In genomic region chr2:53720944-53721343, GRCh38 we compare ENCODE assay signal across 2 cellular contexts. TPM values are rescaled to one million over a fixed set of nuclear protein-coding genes. Genes with fewer than 3 reads are reported as not detected.
DNase-seq lines count a peak whose midpoint lies in the region; ATAC-seq, FAIRE-seq and TF ChIP-seq lines count a peak whose summit lies in the region.
"Not testable (repeated sequence)": the region's sequence is repeated elsewhere in the genome, so short reads cannot be mapped to it uniquely, and the experiment has no call there.

No MANE protein-coding gene starts in this region.

- not testable (repeated sequence) for H3K27ac ChIP-seq in A549; HEK293 (ENCODE audit: extremely low read depth, low read depth, low read length)

- not testable (repeated sequence) for H3K4me1 ChIP-seq in A549; HEK293 (ENCODE audit: control insufficient read depth, insufficient read depth, low read length)

- TF ChIP-seq POLR2A in A549 (IDR thresholded peaks at IDR 0.05; ENCODE audit: low read length), result not testable (repeated sequence)

- not testable (repeated sequence) for H3K4me2 ChIP-seq in A549

- DNase-seq in A549 (ENCODE audit: low read depth in 1 of 2, low spot score in 1 of 2), result not testable (repeated sequence)

- H3K9me3 ChIP-seq in A549; HEK293 (ENCODE audit: control insufficient read depth, insufficient read depth, low read depth, low read length): not testable (repeated sequence)

- not testable (repeated sequence) for H3K36me3 ChIP-seq in HEK293 (ENCODE audit: control insufficient read depth in 2 of 2, insufficient read depth in 1 of 2, low read length in 2 of 2)

- not testable (repeated sequence) for ATAC-seq in A549

- not testable (repeated sequence) for TF ChIP-seq RAD21 in A549 (conservative IDR thresholded peaks at IDR 0.05 in 1 of 2, IDR thresholded peaks at IDR 0.05 in 1 of 2)

- WGBS in A549 (ENCODE audit: missing lambda C conversion rate), result 96% methylated on average over 3 of the region's 3 CpGs

- CTCF ChIA-PET in A549 (lab: Yijun Ruan, JAX) (interaction anchor here (1.2 kb wide), 1 partner anchor 29 kb away, joined by 3 read pairs; no protein-coding TSS in a partner anchor), HEK293 (lab: Yijun Ruan, JAX) (interaction anchor here (0.5 kb wide), 1 partner anchor 56 kb away, joined by 3 read pairs; no protein-coding TSS in a partner anchor)

- TF ChIP-seq EP300 in A549 (IDR thresholded peaks at IDR 0.05), result not testable (repeated sequence)

- not testable (repeated sequence) for TF ChIP-seq CTCF in A549 (IDR thresholded peaks at IDR 0.05); HEK293 (tag by site-specific recombination; IDR thresholded peaks at IDR 0.05)

- H3K4me3 ChIP-seq in A549; HEK293 (ENCODE audit: low read depth, low read length): not testable (repeated sequence)

- FAIRE-seq in A549 (lab: Jason Lieb, UNC), result not testable (repeated sequence)

- POLR2A ChIA-PET in A549 (lab: Yijun Ruan, JAX); HEK293 (lab: Yijun Ruan, JAX): not testable (repeated sequence)

TF ChIP-seq in A549, 52 proteins besides CTCF, POLR2A, EP300 and RAD21:
- TF ChIP-seq ZC3H11A (IDR thresholded peaks at IDR 0.05), result peak; percentile 90

TF ChIP-seq in HEK293, 187 proteins besides CTCF, POLR2A, EP300 and RAD21 (continues in another document):
- TF ChIP-seq ZNF433 (tag by site-specific recombination; IDR thresholded peaks at IDR 0.05; ENCODE audit: low read depth) (0 out of 2 replicates have a peak, but pooled peaks have one; percentile 31), ZNF426 (tag by site-specific recombination; IDR thresholded peaks at IDR 0.05) (peak; percentile 71), ZBTB8A (tag by site-specific recombination; IDR thresholded peaks at IDR 0.05) (peak; percentile 57), ZNF140 (tag by site-specific recombination; IDR thresholded peaks at IDR 0.05) (peak; percentile 52; the same call in 1 of the 2 replicates), ZBTB21 (tag by site-specific recombination; IDR thresholded peaks at IDR 0.05) (0 out of 2 replicates have a peak, but pooled peaks have one; percentile 17), ZNF555 (tag by site-specific recombination; conservative IDR thresholded peaks at IDR 0.05) (peak; percentile 56), ZNF394 (tag by site-specific recombination; IDR thresholded peaks at IDR 0.05; ENCODE audit: borderline replicate concordance) (peak; percentile 77; the same call in 1 of the 2 replicates), ZNF654 (tag by site-specific recombination; IDR thresholded peaks at IDR 0.05; ENCODE audit: low read depth) (0 out of 2 replicates have a peak, but pooled peaks have one; percentile 15), ZNF791 (tag by site-specific recombination; IDR thresholded peaks at IDR 0.05) (peak; percentile 41; the same call in 1 of the 2 replicates), ZNF623 (tag by site-specific recombination; IDR thresholded peaks at IDR 0.05) (peak; percentile 50; the same call in 1 of the 2 replicates), ZNF560 (tag by site-specific recombination; IDR thresholded peaks at IDR 0.05; ENCODE audit: borderline replicate concordance) (peak; percentile 59; the same call in 1 of the 2 replicates), ZNF510 (tag by site-specific recombination; IDR thresholded peaks at IDR 0.05; ENCODE audit: insufficient replicate concordance) (peak; percentile 38), ZNF404 (tag by site-specific recombination; IDR thresholded peaks at IDR 0.05) (peak; percentile 48; the same call in 1 of the 2 replicates), ZNF266 (tag by site-specific recombination; IDR thresholded peaks at IDR 0.05; ENCODE audit: low read depth) (peak; percentile 56; the same call in 1 of the 2 replicates)
- TF ChIP-seq, protein P1, sequence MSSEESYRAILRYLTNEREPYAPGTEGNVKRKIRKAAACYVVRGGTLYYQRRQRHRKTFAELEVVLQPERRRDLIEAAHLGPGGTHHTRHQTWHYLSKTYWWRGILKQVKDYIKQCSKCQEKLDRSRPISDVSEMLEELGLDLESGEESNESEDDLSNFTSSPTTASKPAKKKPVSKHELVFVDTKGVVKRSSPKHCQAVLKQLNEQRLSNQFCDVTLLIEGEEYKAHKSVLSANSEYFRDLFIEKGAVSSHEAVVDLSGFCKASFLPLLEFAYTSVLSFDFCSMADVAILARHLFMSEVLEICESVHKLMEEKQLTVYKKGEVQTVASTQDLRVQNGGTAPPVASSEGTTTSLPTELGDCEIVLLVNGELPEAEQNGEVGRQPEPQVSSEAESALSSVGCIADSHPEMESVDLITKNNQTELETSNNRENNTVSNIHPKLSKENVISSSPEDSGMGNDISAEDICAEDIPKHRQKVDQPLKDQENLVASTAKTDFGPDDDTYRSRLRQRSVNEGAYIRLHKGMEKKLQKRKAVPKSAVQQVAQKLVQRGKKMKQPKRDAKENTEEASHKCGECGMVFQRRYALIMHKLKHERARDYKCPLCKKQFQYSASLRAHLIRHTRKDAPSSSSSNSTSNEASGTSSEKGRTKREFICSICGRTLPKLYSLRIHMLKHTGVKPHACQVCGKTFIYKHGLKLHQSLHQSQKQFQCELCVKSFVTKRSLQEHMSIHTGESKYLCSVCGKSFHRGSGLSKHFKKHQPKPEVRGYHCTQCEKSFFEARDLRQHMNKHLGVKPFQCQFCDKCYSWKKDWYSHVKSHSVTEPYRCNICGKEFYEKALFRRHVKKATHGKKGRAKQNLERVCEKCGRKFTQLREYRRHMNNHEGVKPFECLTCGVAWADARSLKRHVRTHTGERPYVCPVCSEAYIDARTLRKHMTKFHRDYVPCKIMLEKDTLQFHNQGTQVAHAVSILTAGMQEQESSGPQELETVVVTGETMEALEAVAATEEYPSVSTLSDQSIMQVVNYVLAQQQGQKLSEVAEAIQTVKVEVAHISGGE (tag by site-specific recombination; conservative IDR thresholded peaks at IDR 0.05; ENCODE audit: low read depth), result peak; percentile 71
- TF ChIP-seq, protein P2, sequence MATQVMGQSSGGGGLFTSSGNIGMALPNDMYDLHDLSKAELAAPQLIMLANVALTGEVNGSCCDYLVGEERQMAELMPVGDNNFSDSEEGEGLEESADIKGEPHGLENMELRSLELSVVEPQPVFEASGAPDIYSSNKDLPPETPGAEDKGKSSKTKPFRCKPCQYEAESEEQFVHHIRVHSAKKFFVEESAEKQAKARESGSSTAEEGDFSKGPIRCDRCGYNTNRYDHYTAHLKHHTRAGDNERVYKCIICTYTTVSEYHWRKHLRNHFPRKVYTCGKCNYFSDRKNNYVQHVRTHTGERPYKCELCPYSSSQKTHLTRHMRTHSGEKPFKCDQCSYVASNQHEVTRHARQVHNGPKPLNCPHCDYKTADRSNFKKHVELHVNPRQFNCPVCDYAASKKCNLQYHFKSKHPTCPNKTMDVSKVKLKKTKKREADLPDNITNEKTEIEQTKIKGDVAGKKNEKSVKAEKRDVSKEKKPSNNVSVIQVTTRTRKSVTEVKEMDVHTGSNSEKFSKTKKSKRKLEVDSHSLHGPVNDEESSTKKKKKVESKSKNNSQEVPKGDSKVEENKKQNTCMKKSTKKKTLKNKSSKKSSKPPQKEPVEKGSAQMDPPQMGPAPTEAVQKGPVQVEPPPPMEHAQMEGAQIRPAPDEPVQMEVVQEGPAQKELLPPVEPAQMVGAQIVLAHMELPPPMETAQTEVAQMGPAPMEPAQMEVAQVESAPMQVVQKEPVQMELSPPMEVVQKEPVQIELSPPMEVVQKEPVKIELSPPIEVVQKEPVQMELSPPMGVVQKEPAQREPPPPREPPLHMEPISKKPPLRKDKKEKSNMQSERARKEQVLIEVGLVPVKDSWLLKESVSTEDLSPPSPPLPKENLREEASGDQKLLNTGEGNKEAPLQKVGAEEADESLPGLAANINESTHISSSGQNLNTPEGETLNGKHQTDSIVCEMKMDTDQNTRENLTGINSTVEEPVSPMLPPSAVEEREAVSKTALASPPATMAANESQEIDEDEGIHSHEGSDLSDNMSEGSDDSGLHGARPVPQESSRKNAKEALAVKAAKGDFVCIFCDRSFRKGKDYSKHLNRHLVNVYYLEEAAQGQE (tag by site-specific recombination; IDR thresholded peaks at IDR 0.05), result peak; percentile 65; the same call in 1 of the 2 replicates

RNA-seq across cellular contexts. Expression of gene CHAC2, which starts 46.7 kb away (rescaled TPM):
- polyA plus RNA-seq in A549 (2011; rRNA removed) (15.2 and 21.8 TPM in 2 replicates), A549 (2017; fragmentation: RNase III; extraction: RNeasy Plus Mini Kit Qiagen cat#74134 plus additional on column Dnase treatment) (18.4 to 21.2 TPM (median 20.1 TPM) in 3 replicates)
- 8.9 and 9.4 TPM in 2 replicates for polyA plus RNA-seq in A549 (2012; cell fraction: cytosol; rRNA removed)
- 3.0 and 5.2 TPM in 2 replicates for polyA plus RNA-seq in A549 (2012; cell fraction: nucleus; rRNA removed)
- 3.6 and 5.2 TPM in 2 replicates for polyA minus RNA-seq in A549 (2011; rRNA and poly(A)+ RNA removed)
